Comparison of ENCODE assay signal across 9 cellular contexts in genomic region chr16:29975134-29975538, GRCh38. TPM values are rescaled to one million over a fixed set of nuclear protein-coding genes. Genes with fewer than 3 reads are reported as not detected.
DNase-seq lines count a peak whose midpoint lies in the region; ATAC-seq and TF ChIP-seq lines count a peak whose summit lies in the region.
"Had no signal": no experiment of that assay in that cellular context is flagged by ENCODE, and none has a peak within 500 bp of the region (broad histone marks: within the 10 kb centered on the region; RNA-seq: fewer than 3 reads in every experiment).

No MANE protein-coding gene starts in this region.

- H3K4me2 ChIP-seq in OCI-LY1 (ENCODE audit: low read length) = peak overlapping the region; percentile 93
- H3K4me2 ChIP-seq in neural progenitor cell = peak overlapping the region; percentile 92

- peaks cover 31 to 41% of the 10 kb centered on the region in 2 donors for H3K4me1 Mint-ChIP-seq in effector memory CD8-positive, alpha-beta T cell (ENCODE audit: low read depth in 2 of 2)
- peaks cover 35% of the 10 kb centered on the region for H3K4me1 Mint-ChIP-seq in neural progenitor cell

- no peak for DNase-seq in effector memory CD8-positive, alpha-beta T cell
- DNase-seq in neural progenitor cell (ENCODE audit: low spot score) = no peak
- no peak for DNase-seq in cortex of kidney (lab: John Stamatoyannopoulos, UW)
- DNase-seq in DMS79 (lab: John Stamatoyannopoulos, UW) = no peak
- DNase-seq in NCI-H2081 treated with DMSO at 0.1 percent for 48 hours (lab: John Stamatoyannopoulos, UW) = no peak
- DNase-seq: NCI-H345 had no signal

- no peaks in the 10 kb centered on the region for H3K27me3 Mint-ChIP-seq in effector memory CD8-positive, alpha-beta T cell
- peaks cover 12% of the 10 kb centered on the region for H3K27me3 Mint-ChIP-seq in neural progenitor cell (ENCODE audit: insufficient read depth, low read depth)

- H3K27ac ChIP-seq in C4-2B (peak overlapping the region; percentile 89), OCI-LY1 (ENCODE audit: low read depth, low read length, poor library complexity, severe bottlenecking) (peak overlapping the region; percentile 46), neural progenitor cell (no peak overlapping the region)

- peak overlapping the region; percentile 97 for H3K27ac Mint-ChIP-seq in effector memory CD8-positive, alpha-beta T cell
- H3K27ac Mint-ChIP-seq in neural progenitor cell = no peak overlapping the region

- peaks cover 30% of the 10 kb centered on the region for H3K36me3 Mint-ChIP-seq in effector memory CD8-positive, alpha-beta T cell (ENCODE audit: insufficient read depth)
- H3K36me3 Mint-ChIP-seq in neural progenitor cell = peaks cover 33% of the 10 kb centered on the region

- no peaks in the 10 kb centered on the region for H3K27me3 ChIP-seq in OCI-LY1 (ENCODE audit: insufficient read depth, low read length)
- peaks cover 9% of the 10 kb centered on the region for H3K27me3 ChIP-seq in neural progenitor cell

- peak overlapping the region; percentile 97 to 98 for H3K4me3 Mint-ChIP-seq in effector memory CD8-positive, alpha-beta T cell
- H3K4me3 Mint-ChIP-seq in neural progenitor cell = peak overlapping the region; percentile 86

- H3K4me3 ChIP-seq in OCI-LY1 (ENCODE audit: low read depth, low read length, poor library complexity, severe bottlenecking) (peak overlapping the region; percentile 85), neural progenitor cell (peak overlapping the region; percentile 91)

- H3K36me3 ChIP-seq in OCI-LY1 (ENCODE audit: insufficient read depth, low read length) (peaks cover 34% of the 10 kb centered on the region), neural progenitor cell (peaks cover 4% of the 10 kb centered on the region)

- TF ChIP-seq CTCF in C4-2B (conservative IDR thresholded peaks at IDR 0.05) (no peak), OCI-LY1 (IDR thresholded peaks at IDR 0.05; ENCODE audit: low read length) (no peak), neural progenitor cell (IDR thresholded peaks at IDR 0.05) (no peak)

- no peaks in the 10 kb centered on the region for H4K20me1 ChIP-seq in OCI-LY1 (ENCODE audit: insufficient read depth, low read length)
- peaks cover 43% of the 10 kb centered on the region for H4K20me1 ChIP-seq in neural progenitor cell (ENCODE audit: low read depth)

- peak overlapping the region; percentile 95 for H3K9ac ChIP-seq in OCI-LY1 (ENCODE audit: low read length)
- no peak overlapping the region for H3K9ac ChIP-seq in neural progenitor cell

- H2AFZ ChIP-seq in OCI-LY1 (ENCODE audit: low read length) (no peak overlapping the region), neural progenitor cell (replicated peaks) (no peak overlapping the region)

- no peaks in the 10 kb centered on the region for H3K9me2 ChIP-seq in OCI-LY1 (ENCODE audit: low read depth, low read length)

- peaks cover 11% of the 10 kb centered on the region for H3K79me2 ChIP-seq in OCI-LY1 (ENCODE audit: insufficient read depth, low read length)
- peaks cover 42% of the 10 kb centered on the region for H3K79me2 ChIP-seq in neural progenitor cell (ENCODE audit: low read depth)

- H3K9me3 ChIP-seq in OCI-LY1 (ENCODE audit: low read length) = no peaks in the 10 kb centered on the region
- H3K9me3 ChIP-seq in neural progenitor cell (ENCODE audit: low read depth) = peaks cover 6% of the 10 kb centered on the region

- H3F3A ChIP-seq in OCI-LY1 (ENCODE audit: insufficient read depth, low read length) = no peaks in the 10 kb centered on the region; the same call in 1 of the 2 replicates
- peaks cover 24% of the 10 kb centered on the region for H3F3A ChIP-seq in neural progenitor cell (ENCODE audit: low read depth)

- H3K4me1 ChIP-seq in OCI-LY1 (ENCODE audit: insufficient read depth, low read length, severe bottlenecking) (peaks cover 25% of the 10 kb centered on the region), neural progenitor cell (peaks cover 23% of the 10 kb centered on the region)

- no peaks in the 10 kb centered on the region for H3K9me3 Mint-ChIP-seq in effector memory CD8-positive, alpha-beta T cell
- H3K9me3 Mint-ChIP-seq in neural progenitor cell = peaks cover 5% of the 10 kb centered on the region

- no peak for ATAC-seq in effector memory CD8-positive, alpha-beta T cell (replicated peaks)
- ATAC-seq in GM18520 (IDR thresholded peaks at IDR 0.05; ENCODE audit: unreplicated experiment) = no peak

RNA-seq across cellular contexts. Expression of gene TAOK2, which starts 1.5 kb away (rescaled TPM):
- total RNA-seq in neural progenitor cell (ENCODE audit: low replicate concordance) = 13.8 and 49.9 TPM in 2 replicates

RNA-seq across cellular contexts. Expression of gene TMEM219, which starts 13.3 kb away (rescaled TPM):
- total RNA-seq in neural progenitor cell (ENCODE audit: low replicate concordance) = 50.7 and 123 TPM in 2 replicates

RNA-seq across cellular contexts. Expression of gene HIRIP3, which starts 20.3 kb away (rescaled TPM):
- 4.7 and 14.1 TPM in 2 replicates for total RNA-seq in neural progenitor cell (ENCODE audit: low replicate concordance)

RNA-seq across cellular contexts. Expression of gene INO80E, which starts 20.9 kb away (rescaled TPM):
- 104 and 129 TPM in 2 replicates for total RNA-seq in neural progenitor cell (ENCODE audit: low replicate concordance)

RNA-seq across cellular contexts. Expression of gene DOC2A, which starts 35.7 kb away (rescaled TPM):
- 3.1 and 8.1 TPM in 2 replicates for total RNA-seq in neural progenitor cell (ENCODE audit: low replicate concordance)
